ENCODE assay signal across 8 cellular contexts in genomic region chr3:33277193-33277882, GRCh38. TPM values are rescaled to one million over a fixed set of nuclear protein-coding genes. Genes with fewer than 3 reads are reported as not detected.
A peak's percentile ranks its signal among the peaks of the same experiment; 100 is the strongest.
DNase-seq lines count a peak whose midpoint lies in the region; ATAC-seq and TF ChIP-seq lines count a peak whose summit lies in the region.

TSS of gene FBXL2 (plus strand) at chr3:33277442. CDS start at chr3:33277513, 71 bp downstream.

- ATAC-seq in activated CD4-positive, CD25-positive, alpha-beta regulatory T cell treated with anti-CD3 and anti-CD28 coated beads, Interleukin-2, amount 50 U/mL, for 24 hours: peak; percentile 20 to 35
- ATAC-seq in esophagus mucosa: peak; percentile 71

- H3K9ac ChIP-seq in mucosa of rectum (ENCODE audit: low read depth in 1 of 2, low read length in 2 of 2): peak within 1 kb of the TSS in 1 of 2 donors; percentile 60

- H3K27ac ChIP-seq in mucosa of rectum (ENCODE audit: low read depth in 2 of 2, low read length in 2 of 2) (no peak within 1 kb of the TSS), suprapubic skin (peak within 1 kb of the TSS; percentile 81)

- H3K9me3 ChIP-seq in mucosa of rectum (ENCODE audit: control insufficient read depth in 2 of 2, low read length in 2 of 2): no peaks in the 10 kb centered on the region
- no peaks in the 10 kb centered on the region for H3K9me3 ChIP-seq in suprapubic skin

- H3K27me3 ChIP-seq in mucosa of rectum (ENCODE audit: control insufficient read depth in 2 of 2, insufficient read depth in 2 of 2, low read length in 2 of 2): peaks cover 0 to 9% of the 10 kb centered on the region in 2 donors
- no peaks in the 10 kb centered on the region for H3K27me3 ChIP-seq in suprapubic skin

- no peaks in the 10 kb centered on the region for H3K4me1 ChIP-seq in mucosa of rectum (ENCODE audit: control insufficient read depth in 2 of 2, insufficient read depth in 2 of 2, low read length in 2 of 2)
- peaks cover 12% of the 10 kb centered on the region for H3K4me1 ChIP-seq in suprapubic skin

- no peaks in the 10 kb centered on the region for H3K36me3 ChIP-seq in mucosa of rectum (ENCODE audit: control insufficient read depth in 2 of 2, insufficient read depth in 2 of 2, low read length in 2 of 2)
- no peaks in the 10 kb centered on the region for H3K36me3 ChIP-seq in suprapubic skin

- TF ChIP-seq POLR2A in suprapubic skin (IDR thresholded peaks at IDR 0.05): no peak

- no peak for TF ChIP-seq EP300 in suprapubic skin (IDR thresholded peaks at IDR 0.05)

- 3% methylated on average over 18 of the region's 63 CpGs for WGBS in suprapubic skin

- no peak for TF ChIP-seq CTCF in suprapubic skin (IDR thresholded peaks at IDR 0.05)

- DNase-seq in Daoy (ENCODE audit: low read depth) (peak; percentile 87), GOT3 (lab: John Stamatoyannopoulos, UW) (peak; percentile 12), NCI-H1417 (lab: John Stamatoyannopoulos, UW) (peak; percentile 77 to 86 (median 83)), suprapubic skin (ENCODE audit: low spot score in 2 of 2) (peak in 1 of 2 donors; percentile 81), RPMI8226 (no peak)

- H3K4me3 ChIP-seq in mucosa of rectum (ENCODE audit: low read length in 2 of 2) (peak within 1 kb of the TSS; percentile 55 to 62), suprapubic skin (peak within 1 kb of the TSS; percentile 95)

RNA-seq across cellular contexts. Expression of gene FBXL2, which starts in this region (rescaled TPM):
- 2.6 and 3.7 TPM in 2 replicates for total RNA-seq in Daoy (2014; rRNA removed; shearing (Covaris generic))
- 1.7 TPM for total RNA-seq in esophagus mucosa
- total RNA-seq in suprapubic skin: 1 to 10 TPM; 2.2 to 4.1 (median 3.3) TPM
